16 cellular contexts compared by ENCODE assay signal in genomic region chr14:86777950-86778602, GRCh38.
A peak's percentile ranks its signal among the peaks of the same experiment; 100 is the strongest.
DNase-seq lines count a peak whose midpoint lies in the region; ATAC-seq and TF ChIP-seq lines count a peak whose summit lies in the region.
"Had no signal": no experiment of that assay in that cellular context is flagged by ENCODE, and none has a peak within 500 bp of the region (broad histone marks: within the 10 kb centered on the region; RNA-seq: fewer than 3 reads in every experiment).

No MANE protein-coding gene starts in this region.

- H3K27me3 ChIP-seq in right lobe of liver = no peaks in the 10 kb centered on the region

- H3K9me3 Mint-ChIP-seq in type B pancreatic cell = peaks cover 12% of the 10 kb centered on the region

- no peak for TF ChIP-seq POLR2A in right lobe of liver (IDR thresholded peaks at IDR 0.05)

- H3K4me3 ChIP-seq in LNCaP clone FGC (ENCODE audit: low read depth, low read length) = no peak overlapping the region
- H3K4me3 ChIP-seq in right lobe of liver = no peak overlapping the region

- no peaks in the 10 kb centered on the region for H3K9me3 ChIP-seq in right lobe of liver

- no peaks in the 10 kb centered on the region for H3K36me3 Mint-ChIP-seq in type B pancreatic cell

- no peaks in the 10 kb centered on the region for H3K36me3 ChIP-seq in right lobe of liver

- 25% methylated on average over 2 of the region's 2 CpGs for WGBS in right lobe of liver (ENCODE audit: insufficient coverage, low coverage, low lambda C conversion rate, missing lambda C conversion rate)

- DNase-seq in AG20443 (ENCODE audit: low spot score) (peak; percentile 11), LNCaP clone FGC (ENCODE audit: low read depth) (peak; percentile 8), dedifferentiated amniotic fluid mesenchymal stem cell (ENCODE audit: extremely low spot score) (peak; percentile 88), right lobe of liver (no peak), type B pancreatic cell (ENCODE audit: extremely low spot score, unreplicated experiment) (no peak)
- DNase-seq: activated naive CD4-positive, alpha-beta T cell treated with Interleukin-2 at 50 U/mL for 16 hours; NCI-H1105; NCI-H510A treated with DMSO at 0.1 percent for 48 hours; SHP77 treated with DMSO at 0.1 percent for 48 hours; stimulated activated CD4-positive, alpha-beta T cell treated with anti-CD3 and anti-CD28 coated beads, Interleukin-4, amount 100 ng/mL, for 4 hours; stimulated activated naive CD4-positive, alpha-beta T cell had no signal

- no peaks in the 10 kb centered on the region for H3K27me3 Mint-ChIP-seq in type B pancreatic cell

- H3K4me1 ChIP-seq in right lobe of liver = peaks cover 0 to 25% (median 9%) of the 10 kb centered on the region in 4 donors

- intact Hi-C loops in right lobe of liver (cut with DNase I) = no loop called here

- H3K4me3 Mint-ChIP-seq in type B pancreatic cell = no peak overlapping the region

- H3K27ac Mint-ChIP-seq in type B pancreatic cell = no peak overlapping the region

- peak overlapping the region; percentile 3 to 46 (median 5) for H3K27ac ChIP-seq in right lobe of liver
- H3K27ac ChIP-seq: C4-2B had no signal

- ATAC-seq in right lobe of liver (peak; percentile 56 to 75 (median 64)), GM21390 (IDR thresholded peaks at IDR 0.05; ENCODE audit: unreplicated experiment) (no peak), GM21447 (IDR thresholded peaks at IDR 0.05; ENCODE audit: unreplicated experiment) (no peak), GM18909 (IDR thresholded peaks at IDR 0.05; ENCODE audit: poor library complexity, unreplicated experiment) (no peak)
- ATAC-seq: esophagus mucosa had no signal

- no peaks in the 10 kb centered on the region for H3K4me1 Mint-ChIP-seq in type B pancreatic cell (ENCODE audit: unreplicated experiment)

- no peak for TF ChIP-seq CTCF in LNCaP clone FGC (IDR thresholded peaks at IDR 0.05; ENCODE audit: control insufficient read depth, extremely low read depth, insufficient read depth)
- TF ChIP-seq CTCF in right lobe of liver (IDR thresholded peaks at IDR 0.05) = no peak
- no peak for TF ChIP-seq CTCF in type B pancreatic cell (conservative IDR thresholded peaks at IDR 0.05)

Comparison
In these comparisons a context has a peak if more than half of its experiments do, and no peak if none do; other contexts are left out.
1. DNase-seq: peak in AG20443 (single experiment), LNCaP clone FGC (single experiment) and dedifferentiated amniotic fluid mesenchymal stem cell (single experiment); none in right lobe of liver (0 of 3) and type B pancreatic cell (single experiment).
2. ATAC-seq: peak in right lobe of liver (4 of 4); none in GM21390 (single experiment), GM21447 (single experiment) and GM18909 (single experiment).